Comparison of ENCODE assay signal across 8 cellular contexts in the genomic region with DNA sequence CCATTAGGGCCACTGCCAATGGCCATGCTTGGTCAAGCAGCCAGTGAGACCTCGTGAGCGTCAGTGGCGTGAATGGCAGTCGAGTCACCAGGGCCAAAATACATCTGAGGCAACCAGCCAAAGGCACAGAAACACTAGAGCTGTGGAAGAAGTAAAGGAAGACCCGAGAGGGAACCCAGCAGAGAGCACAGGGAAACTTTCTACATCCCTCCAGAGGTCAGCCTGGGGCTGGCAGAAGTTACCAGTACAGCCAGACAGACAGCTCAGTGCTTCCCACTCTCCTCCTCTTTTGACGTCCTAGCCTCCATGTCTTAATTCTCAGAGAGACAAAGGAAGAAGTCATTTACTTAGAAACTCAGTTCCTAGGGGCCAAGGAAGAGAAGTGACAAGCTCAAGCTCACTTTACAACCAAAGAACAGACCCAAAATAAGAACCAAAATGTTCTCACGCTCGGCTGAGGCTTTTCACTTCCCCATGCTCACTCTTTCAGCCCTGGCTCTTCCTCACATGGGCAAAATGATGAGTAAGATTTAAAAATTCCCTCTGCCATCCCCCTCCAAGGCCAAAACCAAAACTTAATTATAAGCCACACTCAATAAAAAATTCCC. TPM values are rescaled to one million over a fixed set of nuclear protein-coding genes. Genes with fewer than 3 reads are reported as not detected.
DNase-seq lines count a peak whose midpoint lies in the region; ATAC-seq and TF ChIP-seq lines count a peak whose summit lies in the region.

No MANE protein-coding gene starts in this region.

- TF ChIP-seq POLR2A in testis (IDR thresholded peaks at IDR 0.05) = no peak

- WGBS in testis, 2 donors = 72 to 77% methylated on average over 8 of the region's 8 CpGs

- DNase-seq in OCI-M1 (lab: John Stamatoyannopoulos, UW) (peak; percentile 7), lower lobe of right lung (peak; percentile 56), DMS53 treated with DMSO at 0.1 percent for 48 hours (lab: John Stamatoyannopoulos, UW; ENCODE audit: unreplicated experiment) (no peak), NCI-H1417 (lab: John Stamatoyannopoulos, UW) (no peak), GOT3 (lab: John Stamatoyannopoulos, UW) (no peak), testis (no peak)

- H3K4me3 ChIP-seq in lower lobe of right lung = no peak overlapping the region
- no peak overlapping the region for H3K4me3 ChIP-seq in testis

- H3K27ac ChIP-seq in lower lobe of right lung (peak overlapping the region; percentile 58), testis (no peak overlapping the region)

- no peaks in the 10 kb centered on the region for H3K36me3 ChIP-seq in lower lobe of right lung
- H3K36me3 ChIP-seq in testis (ENCODE audit: low read depth, missing control alignments) = no peaks in the 10 kb centered on the region

- H3K9me3 ChIP-seq in lower lobe of right lung (no peaks in the 10 kb centered on the region), testis (no peaks in the 10 kb centered on the region)

- TF ChIP-seq CTCF in lower lobe of right lung (IDR thresholded peaks at IDR 0.05) = no peak
- no peak for TF ChIP-seq CTCF in testis (IDR thresholded peaks at IDR 0.05)

- peaks cover 100% of the 10 kb centered on the region for H3K4me1 ChIP-seq in lower lobe of right lung
- peaks cover 3% of the 10 kb centered on the region for H3K4me1 ChIP-seq in testis

- intact Hi-C loops in lower lobe of right lung (cut with DNase I) = no loop called here
- intact Hi-C loops in testis (cut with DNase I; ENCODE audit: low total_unique reads) = no loop called here

- H3K27me3 ChIP-seq in lower lobe of right lung (ENCODE audit: low read depth) = no peaks in the 10 kb centered on the region
- no peaks in the 10 kb centered on the region for H3K27me3 ChIP-seq in testis

- peak; percentile 61 for ATAC-seq in GM18519 (IDR thresholded peaks at IDR 0.05; ENCODE audit: low FRiP score, unreplicated experiment)
- peak; percentile 82 for ATAC-seq in HG02852 (IDR thresholded peaks at IDR 0.05; ENCODE audit: unreplicated experiment)
- ATAC-seq in lower lobe of right lung = peak; percentile 67 to 78

RNA-seq across cellular contexts. Expression of gene CYRIA, which starts 8.7 kb away (rescaled TPM):
- total RNA-seq in lower lobe of right lung (29.4 TPM), testis (1 to 10 TPM; 2.6 to 4.1 TPM)
- polyA plus RNA-seq in testis (ENCODE audit: insufficient read depth, low read depth, low replicate concordance) = 4.8 TPM

Comparison
In these comparisons a context has a peak if more than half of its experiments do, and no peak if none do; other contexts are left out.
1. DNase-seq: peak in OCI-M1 (single experiment) and lower lobe of right lung (single experiment); none in DMS53 treated with DMSO at 0.1 percent for 48 hours (single experiment), NCI-H1417 (0 of 3), GOT3 (single experiment) and testis (single experiment).
2. Peak in every context shown above with its lines, with median percentiles within 50 percentile points of each other: ATAC-seq.